Comparison of ENCODE assay signal across 1 cellular context in the genomic region with DNA sequence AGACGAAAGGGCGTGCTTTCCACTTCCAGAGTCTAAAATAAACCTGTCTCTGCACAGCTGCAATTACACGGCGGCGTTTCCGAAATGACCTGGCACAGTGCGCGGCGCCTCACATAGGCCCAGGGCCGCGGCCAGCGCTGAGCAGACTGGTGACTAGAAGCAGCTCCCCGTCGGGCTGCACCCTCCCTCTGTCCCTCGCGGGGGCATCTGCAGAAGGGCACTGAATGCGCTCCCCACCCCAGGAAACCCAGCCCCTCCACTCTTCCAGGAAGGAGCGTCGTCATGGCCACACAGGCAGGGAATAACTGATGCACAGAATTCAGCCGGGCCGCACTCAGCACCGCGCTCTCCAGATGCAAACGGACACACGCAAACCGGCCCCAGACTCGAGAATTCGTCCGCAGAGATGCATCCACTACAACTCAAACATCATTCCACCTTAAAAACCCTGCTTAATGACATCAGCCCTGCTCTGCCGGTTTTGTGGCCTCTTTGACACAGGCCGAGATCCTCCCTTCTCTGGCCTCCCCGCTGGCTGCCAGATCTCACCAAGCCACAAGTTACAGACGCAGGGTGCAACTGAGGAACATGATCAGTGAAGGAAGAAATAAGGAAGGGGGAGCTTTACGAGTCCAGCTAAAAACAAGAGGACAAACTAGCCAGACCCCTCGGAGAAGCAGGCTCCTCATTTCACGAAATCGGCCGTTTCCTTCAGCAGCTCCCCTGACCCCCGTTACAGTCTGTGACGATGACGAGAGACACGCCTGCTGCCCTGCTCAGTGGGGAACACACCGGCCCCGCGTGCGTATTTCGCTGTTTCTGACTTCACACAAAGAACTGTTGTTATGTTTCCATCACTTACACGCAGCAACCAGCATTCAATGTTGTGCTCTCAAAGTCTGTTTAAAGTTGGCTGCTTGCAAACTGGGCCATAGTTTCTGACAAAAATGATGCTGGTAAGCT.
TF ChIP-seq lines count a peak whose summit lies in the region.

No MANE protein-coding gene starts in this region.

TF ChIP-seq in WTC11, 78 proteins besides CTCF, POLR2A, EP300 and RAD21 (continued from another document):
- TF ChIP-seq, protein P1, sequence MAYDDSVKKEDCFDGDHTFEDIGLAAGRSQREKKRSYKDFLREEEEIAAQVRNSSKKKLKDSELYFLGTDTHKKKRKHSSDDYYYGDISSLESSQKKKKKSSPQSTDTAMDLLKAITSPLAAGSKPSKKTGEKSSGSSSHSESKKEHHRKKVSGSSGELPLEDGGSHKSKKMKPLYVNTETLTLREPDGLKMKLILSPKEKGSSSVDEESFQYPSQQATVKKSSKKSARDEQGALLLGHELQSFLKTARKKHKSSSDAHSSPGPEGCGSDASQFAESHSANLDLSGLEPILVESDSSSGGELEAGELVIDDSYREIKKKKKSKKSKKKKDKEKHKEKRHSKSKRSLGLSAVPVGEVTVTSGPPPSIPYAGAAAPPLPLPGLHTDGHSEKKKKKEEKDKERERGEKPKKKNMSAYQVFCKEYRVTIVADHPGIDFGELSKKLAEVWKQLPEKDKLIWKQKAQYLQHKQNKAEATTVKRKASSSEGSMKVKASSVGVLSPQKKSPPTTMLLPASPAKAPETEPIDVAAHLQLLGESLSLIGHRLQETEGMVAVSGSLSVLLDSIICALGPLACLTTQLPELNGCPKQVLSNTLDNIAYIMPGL (CRISPR knock-in tag; IDR thresholded peaks at IDR 0.05): no peak
- no peak for TF ChIP-seq ERG (CRISPR knock-in tag; IDR thresholded peaks at IDR 0.05)
- TF ChIP-seq GABPB1 (CRISPR knock-in tag; IDR thresholded peaks at IDR 0.05): no peak
- no peak for TF ChIP-seq E2F4 (CRISPR knock-in tag; IDR thresholded peaks at IDR 0.05; ENCODE audit: borderline replicate concordance, low read depth)
- TF ChIP-seq NFATC4 (CRISPR knock-in tag; IDR thresholded peaks at IDR 0.05): no peak
- no peak for TF ChIP-seq SOX15 (CRISPR knock-in tag; IDR thresholded peaks at IDR 0.05)
- no peak for TF ChIP-seq FOXK1 (CRISPR knock-in tag; IDR thresholded peaks at IDR 0.05)
- TF ChIP-seq MYBL2 (CRISPR knock-in tag; IDR thresholded peaks at IDR 0.05): no peak
- no peak for TF ChIP-seq IRF1 (CRISPR knock-in tag; IDR thresholded peaks at IDR 0.05)
- TF ChIP-seq SMAD4 (CRISPR knock-in tag; IDR thresholded peaks at IDR 0.05): no peak
